In genomic region chr1:212608209-212608955, GRCh38 we compare ENCODE assay signal across 8 cellular contexts. TPM values are rescaled to one million over a fixed set of nuclear protein-coding genes. Genes with fewer than 3 reads are reported as not detected.
DNase-seq lines count a peak whose midpoint lies in the region; ATAC-seq and TF ChIP-seq lines count a peak whose summit lies in the region.

TSS of gene ATF3 (plus strand) at chr1:212608761. CDS start at chr1:212615022, 6,261 bp downstream.

- H3K27me3 Mint-ChIP-seq in activated naive CD4-positive, alpha-beta T cell treated with anti-CD3 and anti-CD28 coated beads, Interleukin-2, amount 50 U/mL, for 24 hours = peaks cover 44% of the 10 kb centered on the region

- H3K4me3 Mint-ChIP-seq in activated naive CD4-positive, alpha-beta T cell treated with anti-CD3 and anti-CD28 coated beads, Interleukin-2, amount 50 U/mL, for 24 hours = peak within 1 kb of the TSS; percentile 95

- no peak for TF ChIP-seq CTCF in GM10248 (IDR thresholded peaks at IDR 0.05; ENCODE audit: control extremely low read depth, extremely low read depth, low read depth, missing control alignments)
- TF ChIP-seq CTCF in omental fat pad (IDR thresholded peaks at IDR 0.05) = no peak

- ATAC-seq in HG02588 (IDR thresholded peaks at IDR 0.05; ENCODE audit: unreplicated experiment) = peak; percentile 67
- ATAC-seq in SK-N-SH treated with all-trans-retinoic acid at 6 μM for 48 hours = peak; percentile 83
- ATAC-seq in omental fat pad (ENCODE audit: low FRiP score) = peak; percentile 90

- H3K9me3 Mint-ChIP-seq in activated naive CD4-positive, alpha-beta T cell treated with anti-CD3 and anti-CD28 coated beads, Interleukin-2, amount 50 U/mL, for 24 hours = no peaks in the 10 kb centered on the region

- H3K4me1 Mint-ChIP-seq in activated naive CD4-positive, alpha-beta T cell treated with anti-CD3 and anti-CD28 coated beads, Interleukin-2, amount 50 U/mL, for 24 hours = peaks cover 30% of the 10 kb centered on the region

- POLR2A ChIA-PET in GM10248 (lab: Yijun Ruan, JAX) = interaction anchor here (0.5 to 2.3 kb wide), 63 partner anchors 9 to 1717 kb away, joined by 3 to 34 read pairs (median 4); partner anchors contain the start of genes DTL, FLVCR1, INTS7 and NSL1

- CTCF ChIA-PET in GM10248 (lab: Yijun Ruan, JAX) = interaction anchor here (0.6 to 2.8 kb wide), 8 partner anchors 9 to 153 kb away, joined by 3 to 10 read pairs (median 4); no protein-coding TSS in a partner anchor

- H3K27ac Mint-ChIP-seq in activated naive CD4-positive, alpha-beta T cell treated with anti-CD3 and anti-CD28 coated beads, Interleukin-2, amount 50 U/mL, for 24 hours = peak within 1 kb of the TSS; percentile 96

- H3K27ac ChIP-seq in temporal lobe (ENCODE audit: low read depth, low read length) = peak within 1 kb of the TSS; percentile 48

- H3K36me3 Mint-ChIP-seq in activated naive CD4-positive, alpha-beta T cell treated with anti-CD3 and anti-CD28 coated beads, Interleukin-2, amount 50 U/mL, for 24 hours = no peaks in the 10 kb centered on the region

- DNase-seq in GM10248 (ENCODE audit: extremely low spot score) = peak; percentile 95
- DNase-seq in NCI-H1048 (lab: John Stamatoyannopoulos, UW) = peak; percentile 100
- DNase-seq in glomerular visceral epithelial cell (ENCODE audit: extremely low spot score) = peak; percentile 100
- peak; percentile 96 for DNase-seq in omental fat pad (ENCODE audit: low spot score)

TF ChIP-seq in SK-N-SH treated with all-trans-retinoic acid at 6 μM for 48 hours, 23 proteins besides CTCF, POLR2A, EP300 and RAD21:
- no peak for TF ChIP-seq ESRRG (CRISPR knock-in tag; IDR thresholded peaks at IDR 0.05)
- TF ChIP-seq PATZ1 (CRISPR knock-in tag; IDR thresholded peaks at IDR 0.05; ENCODE audit: borderline replicate concordance) = peak; percentile 2; the same call in 1 of the 2 replicates
- TF ChIP-seq ZNF565 (CRISPR knock-in tag; conservative IDR thresholded peaks at IDR 0.05; ENCODE audit: low read depth) = no peak
- no peak for TF ChIP-seq SNAI2 (CRISPR knock-in tag; IDR thresholded peaks at IDR 0.05)
- TF ChIP-seq GLIS3 (CRISPR knock-in tag; IDR thresholded peaks at IDR 0.05) = peak; percentile 46; the same call in 1 of the 2 replicates
- no peak for TF ChIP-seq OSR1 (CRISPR knock-in tag; IDR thresholded peaks at IDR 0.05)
- TF ChIP-seq ARNTL (CRISPR knock-in tag; IDR thresholded peaks at IDR 0.05; ENCODE audit: borderline replicate concordance, low read depth) = no peak
- TF ChIP-seq BACH2 (CRISPR knock-in tag; IDR thresholded peaks at IDR 0.05; ENCODE audit: borderline replicate concordance) = no peak
- 0 out of 2 replicates have a peak, but pooled peaks have one; percentile 47 for TF ChIP-seq POU6F1 (CRISPR knock-in tag; IDR thresholded peaks at IDR 0.05; ENCODE audit: borderline replicate concordance, low read depth)
- TF ChIP-seq ZFP30 (CRISPR knock-in tag; IDR thresholded peaks at IDR 0.05) = no peak
- TF ChIP-seq ISL1 (CRISPR knock-in tag; IDR thresholded peaks at IDR 0.05) = no peak
- no peak for TF ChIP-seq PPARA (CRISPR knock-in tag; IDR thresholded peaks at IDR 0.05; ENCODE audit: borderline replicate concordance)
- TF ChIP-seq CSRNP3 (CRISPR knock-in tag; IDR thresholded peaks at IDR 0.05) = peak; percentile 16; the same call in 1 of the 2 replicates
- TF ChIP-seq ZNF8 (CRISPR knock-in tag; IDR thresholded peaks at IDR 0.05) = no peak
- TF ChIP-seq TSHZ2 (CRISPR knock-in tag; IDR thresholded peaks at IDR 0.05) = 0 out of 2 replicates have a peak, but pooled peaks have one; percentile 23
- TF ChIP-seq RARB (CRISPR knock-in tag; IDR thresholded peaks at IDR 0.05) = no peak
- no peak for TF ChIP-seq ZNF70 (CRISPR knock-in tag; IDR thresholded peaks at IDR 0.05)
- TF ChIP-seq TOX (CRISPR knock-in tag; IDR thresholded peaks at IDR 0.05; ENCODE audit: borderline replicate concordance) = no peak
- TF ChIP-seq CREB5 (CRISPR knock-in tag; IDR thresholded peaks at IDR 0.05; ENCODE audit: low read depth) = 0 out of 2 replicates have a peak, but pooled peaks have one; percentile 33
- TF ChIP-seq TCF4 (CRISPR knock-in tag; IDR thresholded peaks at IDR 0.05; ENCODE audit: borderline replicate concordance) = no peak
- no peak for TF ChIP-seq CSDC2 (CRISPR knock-in tag; IDR thresholded peaks at IDR 0.05)
- no peak for TF ChIP-seq ZFP3 (CRISPR knock-in tag; IDR thresholded peaks at IDR 0.05)
- no peak for TF ChIP-seq ZC3H10 (CRISPR knock-in tag; IDR thresholded peaks at IDR 0.05)

RNA-seq across cellular contexts. Expression of gene ATF3, which starts in this region (rescaled TPM):
- 100 to 1,000 TPM in 1 of 4 donors, 10 to 100 TPM in 3; 41.5 to 229 (median 77.5) TPM for total RNA-seq in omental fat pad
- 2.2 TPM for total RNA-seq in temporal lobe

Comparison
In these comparisons a context has a peak if more than half of its experiments do, and no peak if none do; other contexts are left out.
1. Peak in every context shown above with its lines: DNase-seq, ATAC-seq and H3K27ac ChIP-seq.
2. RNA of gene ATF3 (total RNA-seq): 41.5 to 229 TPM in omental fat pad; 2.2 TPM in temporal lobe (single experiment); every median in the first group is over 10 times any median in the second.